In the genomic region with DNA sequence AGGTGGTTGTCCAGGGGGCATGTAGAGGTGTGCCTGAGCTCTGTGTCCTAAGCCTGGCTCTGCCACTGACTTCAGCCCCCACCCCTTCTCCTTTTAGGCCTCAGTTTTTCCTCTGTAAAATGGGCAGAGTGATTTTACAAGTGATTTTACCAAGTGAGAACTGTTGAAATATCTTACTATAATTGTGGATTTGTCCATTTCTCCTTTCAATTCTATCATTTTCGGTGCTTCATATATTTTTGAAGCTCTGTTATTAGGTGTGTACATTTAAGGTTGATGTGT, we compare ENCODE assay signal across 12 cellular contexts. TPM values are rescaled to one million over a fixed set of nuclear protein-coding genes. Genes with fewer than 3 reads are reported as not detected.
DNase-seq lines count a peak whose midpoint lies in the region; ATAC-seq and TF ChIP-seq lines count a peak whose summit lies in the region.
"Had no signal": no experiment of that assay in that cellular context is flagged by ENCODE, and none has a peak within 500 bp of the region (broad histone marks: within the 10 kb centered on the region; RNA-seq: fewer than 3 reads in every experiment).

No MANE protein-coding gene starts in this region.

- H3K4me3 Mint-ChIP-seq in CD4-positive, alpha-beta memory T cell, result peak overlapping the region; percentile 61 to 96 (median 86)
- peak overlapping the region; percentile 90 for H3K4me3 Mint-ChIP-seq in natural killer cell treated with Interleukin-12 subunit alpha and Interleukin-12 subunit beta and Interleukin-15 and Interleukin-18, amount 100 ng/mL, for 72 hours

- H3K4me2 ChIP-seq in KMS-11, result peak overlapping the region; percentile 5; the same call in 1 of the 2 replicates
- H3K4me2 ChIP-seq in mammary epithelial cell (ENCODE audit: insufficient read depth, low read depth, low read length), result peak overlapping the region; percentile 87

- H4K20me1 ChIP-seq in KMS-11 (ENCODE audit: insufficient read depth) (no peaks in the 10 kb centered on the region), mammary epithelial cell (ENCODE audit: insufficient read depth, low read length) (no peaks in the 10 kb centered on the region)

- H2AFZ ChIP-seq in KMS-11 (ENCODE audit: low read depth) (peak overlapping the region; percentile 56; the same call in 1 of the 2 replicates), mammary epithelial cell (ENCODE audit: low read depth, low read length) (peak overlapping the region; percentile 74)

- no peak overlapping the region for H3K27ac ChIP-seq in CD4-positive, alpha-beta memory T cell (ENCODE audit: low read depth, low read length)
- no peak overlapping the region for H3K27ac ChIP-seq in KMS-11
- H3K27ac ChIP-seq in mammary epithelial cell (ENCODE audit: insufficient read depth, low read depth, low read length), result no peak overlapping the region

- in situ Hi-C loops in mammary epithelial cell (cut with MboI; ENCODE audit: low sequenced_read_pairs in 2 of 2), result no loop called here

- TF ChIP-seq CTCF in KMS-11 (conservative IDR thresholded peaks at IDR 0.05; ENCODE audit: low read depth, low read length) (no peak), mammary epithelial cell (conservative IDR thresholded peaks at IDR 0.05 in 1 of 2, IDR thresholded peaks at IDR 0.05 in 1 of 2; ENCODE audit: extremely low read depth in 1 of 2, insufficient read depth in 1 of 2, low read depth in 1 of 2, low read length in 2 of 2) (no peak)

- H3K4me3 ChIP-seq in CD4-positive, alpha-beta memory T cell (ENCODE audit: low read length in 2 of 2), result peak overlapping the region in 1 of 2 donors; percentile 46
- H3K4me3 ChIP-seq in KMS-11 (IDR thresholded peaks at IDR 0.05; ENCODE audit: insufficient read depth, low read depth, low read length) (no peak overlapping the region), mammary epithelial cell (replicated peaks in 1 of 3; ENCODE audit: insufficient read depth in 1 of 3, low read depth in 2 of 3, low read length in 3 of 3) (no peak overlapping the region)

- no peaks in the 10 kb centered on the region for H3K9me3 ChIP-seq in CD4-positive, alpha-beta memory T cell (ENCODE audit: control insufficient read depth in 1 of 2, low read length in 2 of 2)
- H3K9me3 ChIP-seq in mammary epithelial cell (replicated peaks; ENCODE audit: insufficient read depth, low read length), result no peaks in the 10 kb centered on the region

- H3K4me1 ChIP-seq in CD4-positive, alpha-beta memory T cell (ENCODE audit: insufficient read depth, low read length), result peaks cover 14% of the 10 kb centered on the region
- H3K4me1 ChIP-seq in KMS-11 (ENCODE audit: low read depth, poor library complexity, severe bottlenecking), result peaks cover 7% of the 10 kb centered on the region
- peaks cover 12% of the 10 kb centered on the region for H3K4me1 ChIP-seq in mammary epithelial cell (ENCODE audit: insufficient read depth, low read length)

- peak overlapping the region in 1 of 7 donors; percentile 57 for H3K27ac Mint-ChIP-seq in CD4-positive, alpha-beta memory T cell
- H3K27ac Mint-ChIP-seq in natural killer cell treated with Interleukin-12 subunit alpha and Interleukin-12 subunit beta and Interleukin-15 and Interleukin-18, amount 100 ng/mL, for 72 hours, result no peak overlapping the region

- no peaks in the 10 kb centered on the region for H3K9me3 Mint-ChIP-seq in CD4-positive, alpha-beta memory T cell
- H3K9me3 Mint-ChIP-seq in natural killer cell treated with Interleukin-12 subunit alpha and Interleukin-12 subunit beta and Interleukin-15 and Interleukin-18, amount 100 ng/mL, for 72 hours, result no peaks in the 10 kb centered on the region

- H3K79me2 ChIP-seq in KMS-11 (ENCODE audit: insufficient read depth, low read depth), result no peaks in the 10 kb centered on the region
- no peaks in the 10 kb centered on the region for H3K79me2 ChIP-seq in mammary epithelial cell (ENCODE audit: insufficient read depth, low read length)

- peaks cover 4 to 27% (median 8%) of the 10 kb centered on the region in 4 donors for H3K4me1 Mint-ChIP-seq in CD4-positive, alpha-beta memory T cell
- peaks cover 18 to 25% of the 10 kb centered on the region in 2 donors for H3K4me1 Mint-ChIP-seq in natural killer cell treated with Interleukin-12 subunit alpha and Interleukin-12 subunit beta and Interleukin-15 and Interleukin-18, amount 100 ng/mL, for 72 hours (ENCODE audit: low read depth in 2 of 2)

- dilution Hi-C loops in mammary epithelial cell (cut with HindIII; ENCODE audit: low sequenced_read_pairs), result no loop called here

- intact Hi-C loops in CD4-positive, alpha-beta memory T cell (cut with micrococcal nuclease), result no loop called here
- intact Hi-C loops in mammary epithelial cell (cut with micrococcal nuclease), result no loop called here

- H3K9ac ChIP-seq in KMS-11, result peak overlapping the region; percentile 14; the same call in 1 of the 2 replicates
- no peak overlapping the region for H3K9ac ChIP-seq in mammary epithelial cell (ENCODE audit: insufficient read depth, low read length)

- peaks cover 23% of the 10 kb centered on the region for H3K27me3 ChIP-seq in CD4-positive, alpha-beta memory T cell (ENCODE audit: insufficient read depth, low read length)
- H3K27me3 ChIP-seq in KMS-11 (ENCODE audit: insufficient read depth, low read depth) (no peaks in the 10 kb centered on the region), mammary epithelial cell (ENCODE audit: insufficient read depth, low read length) (peaks cover 38% of the 10 kb centered on the region)

- H3K36me3 Mint-ChIP-seq in CD4-positive, alpha-beta memory T cell, result no peaks in the 10 kb centered on the region
- H3K36me3 Mint-ChIP-seq in natural killer cell treated with Interleukin-12 subunit alpha and Interleukin-12 subunit beta and Interleukin-15 and Interleukin-18, amount 100 ng/mL, for 72 hours, result no peaks in the 10 kb centered on the region

- BruUV-seq in mammary epithelial cell (replicated peaks; lab: Mats Ljungman, UMichigan), result no TSS peak

- no peak for DNase-seq in CD4-positive, alpha-beta memory T cell
- DNase-seq in mammary epithelial cell, result no peak
- DNase-seq in natural killer cell treated with Interleukin-12 subunit alpha and Interleukin-12 subunit beta and Interleukin-15 and Interleukin-18, amount 100 ng/mL, for 72 hours (ENCODE audit: low spot score), result no peak
- DNase-seq in NK-92 treated with Interleukin-12 subunit alpha and Interleukin-12 subunit beta, amount 100 ng/mL, for 24 hours (lab: John Stamatoyannopoulos, UW), result no peak
- no peak for DNase-seq in cerebellar cortex (ENCODE audit: low spot score)
- DNase-seq: HCEC 1CT; SIG-M5; stimulated activated CD8-positive, alpha-beta memory T cell treated with anti-CD3 and anti-CD28 coated beads, Interleukin-4, amount 100 ng/mL, for 48 hours had no signal

- H3K27me3 Mint-ChIP-seq in CD4-positive, alpha-beta memory T cell, result peaks cover 37 to 48% of the 10 kb centered on the region in 2 donors
- peaks cover 18 to 38% of the 10 kb centered on the region in 2 donors for H3K27me3 Mint-ChIP-seq in natural killer cell treated with Interleukin-12 subunit alpha and Interleukin-12 subunit beta and Interleukin-15 and Interleukin-18, amount 100 ng/mL, for 72 hours

- CTCF ChIA-PET in CD4-positive, alpha-beta memory T cell (lab: Charles Lee; ENCODE audit: partially characterized antibody), result interaction anchor here (0.7 to 2.8 kb wide), 2 partner anchors 11 to 16 kb away, joined by 3 to 21 read pairs; no protein-coding TSS in a partner anchor
- CTCF ChIA-PET in mammary epithelial cell (lab: Charles Lee; ENCODE audit: low non-redundant PET), result no interaction called here

- 25% methylated on average over 1 of the region's 1 CpG for WGBS in mammary epithelial cell (ENCODE audit: low coverage, missing lambda C conversion rate)

- no peaks in the 10 kb centered on the region for H3K36me3 ChIP-seq in CD4-positive, alpha-beta memory T cell (ENCODE audit: insufficient read depth, low read length)
- H3K36me3 ChIP-seq in KMS-11 (ENCODE audit: insufficient read depth) (no peaks in the 10 kb centered on the region), mammary epithelial cell (ENCODE audit: insufficient read depth, low read length) (no peaks in the 10 kb centered on the region)

- ATAC-seq in natural killer cell treated with Interleukin-12 subunit alpha and Interleukin-12 subunit beta and Interleukin-15 and Interleukin-18, amount 100 ng/mL, for 72 hours, result no peak
- ATAC-seq in HG02798 (IDR thresholded peaks at IDR 0.05; ENCODE audit: poor library complexity, unreplicated experiment) (no peak), HG02642 (IDR thresholded peaks at IDR 0.05; ENCODE audit: poor library complexity, unreplicated experiment) (no peak)

- POLR2A ChIA-PET in CD4-positive, alpha-beta memory T cell (lab: Charles Lee; ENCODE audit: partially characterized antibody), result interaction anchor here (0.7 kb wide), 1 partner anchor 112 kb away, joined by 4 read pairs; no protein-coding TSS in a partner anchor

RNA-seq across cellular contexts. Expression of a gene that starts 21.7 kb away (rescaled TPM):
- not detected for total RNA-seq in CD4-positive, alpha-beta memory T cell
- polyA plus RNA-seq in CD4-positive, alpha-beta memory T cell, result not detected
- under 1 TPM in 1 of 2 donors, not detected in 1; 0.59 TPM for total RNA-seq in mammary epithelial cell
- not detected for polyA plus RNA-seq in mammary epithelial cell
- not detected for polyA minus RNA-seq in mammary epithelial cell
- 1 to 10 TPM in 1 of 2 donors, under 1 TPM in 1; 0.78 to 2.7 TPM for total RNA-seq in natural killer cell treated with Interleukin-12 subunit alpha and Interleukin-12 subunit beta and Interleukin-15 and Interleukin-18, amount 100 ng/mL, for 72 hours
- total RNA-seq: fibroblast of villous mesenchyme had no signal

RNA-seq across cellular contexts. Expression of a gene that starts 32.8 kb away (rescaled TPM):
- not detected for total RNA-seq in CD4-positive, alpha-beta memory T cell
- not detected for polyA plus RNA-seq in CD4-positive, alpha-beta memory T cell
- not detected for total RNA-seq in mammary epithelial cell
- polyA plus RNA-seq in mammary epithelial cell, result not detected
- polyA minus RNA-seq in mammary epithelial cell, result not detected
- total RNA-seq in natural killer cell treated with Interleukin-12 subunit alpha and Interleukin-12 subunit beta and Interleukin-15 and Interleukin-18, amount 100 ng/mL, for 72 hours, result not detected
- total RNA-seq: fibroblast of villous mesenchyme had no signal

RNA-seq across cellular contexts. Expression of a gene that starts 37.1 kb away (rescaled TPM):
- total RNA-seq in CD4-positive, alpha-beta memory T cell, result under 1 TPM in 1 of 2 experiments, not detected in 1; 0.25 TPM
- 1 to 10 TPM in 1 of 2 donors, under 1 TPM in 1; 0.23 to 1.3 TPM for polyA plus RNA-seq in CD4-positive, alpha-beta memory T cell
- total RNA-seq in mammary epithelial cell, result not detected
- 0.67 TPM for polyA plus RNA-seq in mammary epithelial cell
- not detected for polyA minus RNA-seq in mammary epithelial cell
- total RNA-seq in natural killer cell treated with Interleukin-12 subunit alpha and Interleukin-12 subunit beta and Interleukin-15 and Interleukin-18, amount 100 ng/mL, for 72 hours, result 1 to 10 TPM; 1.1 to 2.7 TPM

RNA-seq across cellular contexts. Expression of a gene that starts 43.1 kb away (rescaled TPM):
- under 1 TPM in 1 of 2 experiments, not detected in 1; 0.38 TPM for total RNA-seq in CD4-positive, alpha-beta memory T cell
- polyA plus RNA-seq in CD4-positive, alpha-beta memory T cell, result not detected
- under 1 TPM; under 0.01 to 0.59 TPM for total RNA-seq in mammary epithelial cell
- 0.49 TPM for polyA plus RNA-seq in mammary epithelial cell
- polyA minus RNA-seq in mammary epithelial cell, result not detected
- total RNA-seq in natural killer cell treated with Interleukin-12 subunit alpha and Interleukin-12 subunit beta and Interleukin-15 and Interleukin-18, amount 100 ng/mL, for 72 hours, result 1 to 10 TPM; 1.9 to 2.2 TPM

RNA-seq across cellular contexts. Expression of a gene that starts 54.3 kb away (rescaled TPM):
- not detected for total RNA-seq in CD4-positive, alpha-beta memory T cell
- not detected for polyA plus RNA-seq in CD4-positive, alpha-beta memory T cell
- total RNA-seq in mammary epithelial cell, result not detected
- polyA plus RNA-seq in mammary epithelial cell, result not detected
- polyA minus RNA-seq in mammary epithelial cell, result not detected
- under 1 TPM in 1 of 2 donors, not detected in 1; 0.70 TPM for total RNA-seq in natural killer cell treated with Interleukin-12 subunit alpha and Interleukin-12 subunit beta and Interleukin-15 and Interleukin-18, amount 100 ng/mL, for 72 hours
